ENCODE assay signal across 1 cellular context in the genomic region with DNA sequence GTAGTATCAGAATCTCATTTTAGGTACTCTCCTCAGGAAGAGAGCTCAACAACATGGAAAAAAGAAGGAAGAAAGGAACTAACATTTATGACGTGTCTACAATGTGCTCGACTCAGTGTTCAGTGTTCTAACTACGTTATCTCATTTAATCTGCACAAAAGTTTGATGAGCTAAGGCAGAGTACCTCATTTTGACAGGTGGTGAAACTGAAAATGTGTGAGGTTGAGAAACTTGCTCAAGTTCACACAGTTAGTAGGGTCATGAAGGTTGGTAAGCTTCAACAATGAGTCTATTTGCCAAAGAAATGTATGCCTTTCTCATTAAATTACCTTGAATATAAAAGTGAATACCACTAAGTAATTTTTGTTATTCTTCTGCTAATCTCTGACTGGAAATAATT.
TF ChIP-seq lines count a peak whose summit lies in the region.

No MANE protein-coding gene starts in this region.

TF ChIP-seq in GM23338, 12 proteins besides CTCF, POLR2A, EP300 and RAD21 (continued from another document):
- TF ChIP-seq, protein P1, sequence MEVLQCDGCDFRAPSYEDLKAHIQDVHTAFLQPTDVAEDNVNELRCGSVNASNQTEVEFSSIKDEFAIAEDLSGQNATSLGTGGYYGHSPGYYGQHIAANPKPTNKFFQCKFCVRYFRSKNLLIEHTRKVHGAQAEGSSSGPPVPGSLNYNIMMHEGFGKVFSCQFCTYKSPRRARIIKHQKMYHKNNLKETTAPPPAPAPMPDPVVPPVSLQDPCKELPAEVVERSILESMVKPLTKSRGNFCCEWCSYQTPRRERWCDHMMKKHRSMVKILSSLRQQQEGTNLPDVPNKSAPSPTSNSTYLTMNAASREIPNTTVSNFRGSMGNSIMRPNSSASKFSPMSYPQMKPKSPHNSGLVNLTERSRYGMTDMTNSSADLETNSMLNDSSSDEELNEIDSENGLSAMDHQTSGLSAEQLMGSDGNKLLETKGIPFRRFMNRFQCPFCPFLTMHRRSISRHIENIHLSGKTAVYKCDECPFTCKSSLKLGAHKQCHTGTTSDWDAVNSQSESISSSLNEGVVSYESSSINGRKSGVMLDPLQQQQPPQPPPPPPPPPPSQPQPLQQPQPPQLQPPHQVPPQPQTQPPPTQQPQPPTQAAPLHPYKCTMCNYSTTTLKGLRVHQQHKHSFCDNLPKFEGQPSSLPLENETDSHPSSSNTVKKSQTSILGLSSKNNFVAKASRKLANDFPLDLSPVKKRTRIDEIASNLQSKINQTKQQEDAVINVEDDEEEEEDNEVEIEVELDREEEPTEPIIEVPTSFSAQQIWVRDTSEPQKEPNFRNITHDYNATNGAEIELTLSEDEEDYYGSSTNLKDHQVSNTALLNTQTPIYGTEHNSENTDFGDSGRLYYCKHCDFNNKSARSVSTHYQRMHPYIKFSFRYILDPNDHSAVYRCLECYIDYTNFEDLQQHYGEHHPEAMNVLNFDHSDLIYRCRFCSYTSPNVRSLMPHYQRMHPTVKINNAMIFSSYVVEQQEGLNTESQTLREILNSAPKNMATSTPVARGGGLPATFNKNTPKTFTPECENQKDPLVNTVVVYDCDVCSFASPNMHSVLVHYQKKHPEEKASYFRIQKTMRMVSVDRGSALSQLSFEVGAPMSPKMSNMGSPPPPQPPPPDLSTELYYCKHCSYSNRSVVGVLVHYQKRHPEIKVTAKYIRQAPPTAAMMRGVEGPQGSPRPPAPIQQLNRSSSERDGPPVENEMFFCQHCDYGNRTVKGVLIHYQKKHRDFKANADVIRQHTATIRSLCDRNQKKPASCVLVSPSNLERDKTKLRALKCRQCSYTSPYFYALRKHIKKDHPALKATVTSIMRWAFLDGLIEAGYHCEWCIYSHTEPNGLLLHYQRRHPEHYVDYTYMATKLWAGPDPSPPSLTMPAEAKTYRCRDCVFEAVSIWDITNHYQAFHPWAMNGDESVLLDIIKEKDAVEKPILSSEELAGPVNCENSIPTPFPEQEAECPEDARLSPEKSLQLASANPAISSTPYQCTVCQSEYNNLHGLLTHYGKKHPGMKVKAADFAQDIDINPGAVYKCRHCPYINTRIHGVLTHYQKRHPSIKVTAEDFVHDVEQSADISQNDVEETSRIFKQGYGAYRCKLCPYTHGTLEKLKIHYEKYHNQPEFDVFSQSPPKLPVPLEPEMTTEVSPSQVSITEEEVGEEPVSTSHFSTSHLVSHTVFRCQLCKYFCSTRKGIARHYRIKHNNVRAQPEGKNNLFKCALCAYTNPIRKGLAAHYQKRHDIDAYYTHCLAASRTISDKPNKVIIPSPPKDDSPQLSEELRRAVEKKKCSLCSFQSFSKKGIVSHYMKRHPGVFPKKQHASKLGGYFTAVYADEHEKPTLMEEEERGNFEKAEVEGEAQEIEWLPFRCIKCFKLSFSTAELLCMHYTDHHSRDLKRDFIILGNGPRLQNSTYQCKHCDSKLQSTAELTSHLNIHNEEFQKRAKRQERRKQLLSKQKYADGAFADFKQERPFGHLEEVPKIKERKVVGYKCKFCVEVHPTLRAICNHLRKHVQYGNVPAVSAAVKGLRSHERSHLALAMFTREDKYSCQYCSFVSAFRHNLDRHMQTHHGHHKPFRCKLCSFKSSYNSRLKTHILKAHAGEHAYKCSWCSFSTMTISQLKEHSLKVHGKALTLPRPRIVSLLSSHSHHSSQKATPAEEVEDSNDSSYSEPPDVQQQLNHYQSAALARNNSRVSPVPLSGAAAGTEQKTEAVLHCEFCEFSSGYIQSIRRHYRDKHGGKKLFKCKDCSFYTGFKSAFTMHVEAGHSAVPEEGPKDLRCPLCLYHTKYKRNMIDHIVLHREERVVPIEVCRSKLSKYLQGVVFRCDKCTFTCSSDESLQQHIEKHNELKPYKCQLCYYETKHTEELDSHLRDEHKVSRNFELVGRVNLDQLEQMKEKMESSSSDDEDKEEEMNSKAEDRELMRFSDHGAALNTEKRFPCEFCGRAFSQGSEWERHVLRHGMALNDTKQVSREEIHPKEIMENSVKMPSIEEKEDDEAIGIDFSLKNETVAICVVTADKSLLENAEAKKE (CRISPR knock-in tag; IDR thresholded peaks at IDR 0.05): no peak
- TF ChIP-seq POLR2AphosphoS5 (IDR thresholded peaks at IDR 0.05; ENCODE audit: low read depth) (no peak), STAT1 (IDR thresholded peaks at IDR 0.05; ENCODE audit: unreplicated experiment) (no peak), NANOG (IDR thresholded peaks at IDR 0.05; ENCODE audit: borderline replicate concordance) (no peak)
TF ChIP-seq in GM23338: peak in this region for 0.
